1 cellular context compared by ENCODE assay signal in genomic region chrX:110569506-110569905, GRCh38.
TF ChIP-seq lines count a peak whose summit lies in the region.

No MANE protein-coding gene starts in this region.

TF ChIP-seq in H1, 55 proteins besides CTCF, POLR2A, EP300 and RAD21 (continued from another document):
- no peak for TF ChIP-seq CHD7 (IDR thresholded peaks at IDR 0.05; ENCODE audit: insufficient replicate concordance, low read length)
